ENCODE assay signal across 1 cellular context in the genomic region with DNA sequence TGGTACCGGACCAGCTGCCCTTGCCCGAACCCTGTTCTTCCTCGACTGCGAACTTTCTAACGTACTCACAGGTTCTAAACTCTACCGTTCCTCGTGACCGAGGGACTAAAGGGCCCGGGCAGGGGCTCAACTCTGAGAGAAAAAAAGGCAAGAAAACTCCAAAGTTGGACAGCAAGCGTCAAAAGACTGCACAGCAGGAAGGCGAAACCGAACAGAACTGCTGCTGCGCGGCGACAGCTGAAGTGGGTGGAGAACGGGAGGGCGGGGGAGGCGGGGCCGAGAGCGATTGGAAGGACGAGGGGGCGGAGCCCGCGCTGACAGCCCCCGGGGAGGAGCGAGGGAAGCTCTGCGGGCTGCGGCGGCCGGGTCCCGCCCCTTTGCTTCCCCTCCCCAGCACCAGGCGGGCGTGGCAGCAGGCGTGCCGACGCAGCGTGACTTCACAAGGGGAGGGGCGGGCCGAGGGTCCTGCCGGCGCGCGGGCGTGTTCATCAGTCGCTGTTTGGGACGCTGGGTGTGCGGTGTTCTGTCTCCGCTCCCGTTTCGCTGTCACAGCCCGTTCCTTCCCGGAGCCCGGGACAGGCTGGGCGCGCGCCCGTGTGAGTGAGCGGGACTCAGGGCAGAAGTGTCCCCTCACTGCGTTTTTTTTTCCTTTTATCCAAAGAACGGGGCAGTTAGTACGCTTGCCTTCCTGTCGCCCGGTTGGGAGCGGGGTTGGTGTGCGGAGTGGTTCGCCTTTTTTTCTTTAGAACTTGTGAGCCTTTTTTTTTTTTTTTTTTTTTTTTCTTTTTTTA.
A peak's percentile ranks its signal among the peaks of the same experiment; 100 is the strongest.
TF ChIP-seq lines count a peak whose summit lies in the region.

A gene with protein sequence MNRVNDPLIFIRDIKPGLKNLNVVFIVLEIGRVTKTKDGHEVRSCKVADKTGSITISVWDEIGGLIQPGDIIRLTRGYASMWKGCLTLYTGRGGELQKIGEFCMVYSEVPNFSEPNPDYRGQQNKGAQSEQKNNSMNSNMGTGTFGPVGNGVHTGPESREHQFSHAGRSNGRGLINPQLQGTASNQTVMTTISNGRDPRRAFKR (plus strand): TSS at position 491 of the 791 bp plus-strand sequence. CDS start 479 bp downstream, outside the sequence.

TF ChIP-seq in HCT116, 20 proteins besides CTCF, POLR2A, EP300 and RAD21 (continued from another document):
- TF ChIP-seq, protein P1, sequence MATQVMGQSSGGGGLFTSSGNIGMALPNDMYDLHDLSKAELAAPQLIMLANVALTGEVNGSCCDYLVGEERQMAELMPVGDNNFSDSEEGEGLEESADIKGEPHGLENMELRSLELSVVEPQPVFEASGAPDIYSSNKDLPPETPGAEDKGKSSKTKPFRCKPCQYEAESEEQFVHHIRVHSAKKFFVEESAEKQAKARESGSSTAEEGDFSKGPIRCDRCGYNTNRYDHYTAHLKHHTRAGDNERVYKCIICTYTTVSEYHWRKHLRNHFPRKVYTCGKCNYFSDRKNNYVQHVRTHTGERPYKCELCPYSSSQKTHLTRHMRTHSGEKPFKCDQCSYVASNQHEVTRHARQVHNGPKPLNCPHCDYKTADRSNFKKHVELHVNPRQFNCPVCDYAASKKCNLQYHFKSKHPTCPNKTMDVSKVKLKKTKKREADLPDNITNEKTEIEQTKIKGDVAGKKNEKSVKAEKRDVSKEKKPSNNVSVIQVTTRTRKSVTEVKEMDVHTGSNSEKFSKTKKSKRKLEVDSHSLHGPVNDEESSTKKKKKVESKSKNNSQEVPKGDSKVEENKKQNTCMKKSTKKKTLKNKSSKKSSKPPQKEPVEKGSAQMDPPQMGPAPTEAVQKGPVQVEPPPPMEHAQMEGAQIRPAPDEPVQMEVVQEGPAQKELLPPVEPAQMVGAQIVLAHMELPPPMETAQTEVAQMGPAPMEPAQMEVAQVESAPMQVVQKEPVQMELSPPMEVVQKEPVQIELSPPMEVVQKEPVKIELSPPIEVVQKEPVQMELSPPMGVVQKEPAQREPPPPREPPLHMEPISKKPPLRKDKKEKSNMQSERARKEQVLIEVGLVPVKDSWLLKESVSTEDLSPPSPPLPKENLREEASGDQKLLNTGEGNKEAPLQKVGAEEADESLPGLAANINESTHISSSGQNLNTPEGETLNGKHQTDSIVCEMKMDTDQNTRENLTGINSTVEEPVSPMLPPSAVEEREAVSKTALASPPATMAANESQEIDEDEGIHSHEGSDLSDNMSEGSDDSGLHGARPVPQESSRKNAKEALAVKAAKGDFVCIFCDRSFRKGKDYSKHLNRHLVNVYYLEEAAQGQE (IDR thresholded peaks at IDR 0.05; ENCODE audit: low read depth): no peak
- TF ChIP-seq ZNF274 (IDR thresholded peaks at IDR 0.05; ENCODE audit: low read depth, low read length): no peak
- TF ChIP-seq, protein P2, sequence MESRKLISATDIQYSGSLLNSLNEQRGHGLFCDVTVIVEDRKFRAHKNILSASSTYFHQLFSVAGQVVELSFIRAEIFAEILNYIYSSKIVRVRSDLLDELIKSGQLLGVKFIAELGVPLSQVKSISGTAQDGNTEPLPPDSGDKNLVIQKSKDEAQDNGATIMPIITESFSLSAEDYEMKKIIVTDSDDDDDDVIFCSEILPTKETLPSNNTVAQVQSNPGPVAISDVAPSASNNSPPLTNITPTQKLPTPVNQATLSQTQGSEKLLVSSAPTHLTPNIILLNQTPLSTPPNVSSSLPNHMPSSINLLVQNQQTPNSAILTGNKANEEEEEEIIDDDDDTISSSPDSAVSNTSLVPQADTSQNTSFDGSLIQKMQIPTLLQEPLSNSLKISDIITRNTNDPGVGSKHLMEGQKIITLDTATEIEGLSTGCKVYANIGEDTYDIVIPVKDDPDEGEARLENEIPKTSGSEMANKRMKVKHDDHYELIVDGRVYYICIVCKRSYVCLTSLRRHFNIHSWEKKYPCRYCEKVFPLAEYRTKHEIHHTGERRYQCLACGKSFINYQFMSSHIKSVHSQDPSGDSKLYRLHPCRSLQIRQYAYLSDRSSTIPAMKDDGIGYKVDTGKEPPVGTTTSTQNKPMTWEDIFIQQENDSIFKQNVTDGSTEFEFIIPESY (IDR thresholded peaks at IDR 0.05; ENCODE audit: extremely low read depth, insufficient replicate concordance, low read length): peak; percentile 60
- TF ChIP-seq, protein P3, sequence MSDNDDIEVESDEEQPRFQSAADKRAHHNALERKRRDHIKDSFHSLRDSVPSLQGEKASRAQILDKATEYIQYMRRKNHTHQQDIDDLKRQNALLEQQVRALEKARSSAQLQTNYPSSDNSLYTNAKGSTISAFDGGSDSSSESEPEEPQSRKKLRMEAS (IDR thresholded peaks at IDR 0.05): peak; percentile 91
- TF ChIP-seq POLR2AphosphoS5 (IDR thresholded peaks at IDR 0.05; ENCODE audit: low read depth, low read length): peak; percentile 100
- peak; percentile 78 for TF ChIP-seq EGR1 (IDR thresholded peaks at IDR 0.05; ENCODE audit: low read depth)
- TF ChIP-seq EZH2 (IDR thresholded peaks at IDR 0.05): no peak
- peak; percentile 25; the same call in 1 of the 2 replicates for TF ChIP-seq JUND (IDR thresholded peaks at IDR 0.05)
- TF ChIP-seq CBX3 (IDR thresholded peaks at IDR 0.05; ENCODE audit: low read depth): peak; percentile 73; the same call in 1 of the 2 replicates
- TF ChIP-seq SP1 (IDR thresholded peaks at IDR 0.05; ENCODE audit: low read depth): peak; percentile 86
- no peak for TF ChIP-seq EZH2phosphoT487 (IDR thresholded peaks at IDR 0.05; ENCODE audit: borderline replicate concordance)
- TF ChIP-seq TCF7L2 (IDR thresholded peaks at IDR 0.05; ENCODE audit: borderline replicate concordance, extremely low read depth, insufficient read depth, insufficient read length): peak; percentile 31
- TF ChIP-seq SIN3A (IDR thresholded peaks at IDR 0.05; ENCODE audit: low read depth): peak; percentile 99
